ENCODE assay signal across 13 cellular contexts in the genomic region with DNA sequence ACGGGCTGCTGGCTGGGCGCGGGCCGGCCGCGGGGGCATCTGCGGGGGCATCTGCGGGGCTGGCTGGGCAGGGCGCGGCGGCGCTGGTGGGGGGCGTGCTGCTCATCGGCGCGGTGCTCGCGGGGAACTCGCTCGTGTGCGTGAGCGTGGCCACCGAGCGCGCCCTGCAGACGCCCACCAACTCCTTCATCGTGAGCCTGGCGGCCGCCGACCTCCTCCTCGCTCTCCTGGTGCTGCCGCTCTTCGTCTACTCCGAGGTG. TPM values are rescaled to one million over a fixed set of nuclear protein-coding genes. Genes with fewer than 3 reads are reported as not detected.
DNase-seq lines count a peak whose midpoint lies in the region; ATAC-seq and TF ChIP-seq lines count a peak whose summit lies in the region.
"Had no signal": no experiment of that assay in that cellular context is flagged by ENCODE, and none has a peak within 500 bp of the region (broad histone marks: within the 10 kb centered on the region; RNA-seq: fewer than 3 reads in every experiment).

No MANE protein-coding gene starts in this region.

- H3K27me3 Mint-ChIP-seq in endodermal cell (ENCODE audit: insufficient read depth) (peaks cover 63% of the 10 kb centered on the region), neural progenitor cell (ENCODE audit: insufficient read depth, low read depth) (peaks cover 33% of the 10 kb centered on the region)

- peak overlapping the region; percentile 18 for H3K4me3 ChIP-seq in AG04449 (ENCODE audit: low read depth, low read length)
- peak overlapping the region; percentile 60 for H3K4me3 ChIP-seq in HUES48 (ENCODE audit: low read depth, low read length)
- H3K4me3 ChIP-seq in endodermal cell (ENCODE audit: low read length) = peak overlapping the region; percentile 60
- H3K4me3 ChIP-seq in neural progenitor cell = peak overlapping the region; percentile 68

- H3K9ac ChIP-seq in HUES48 (ENCODE audit: low read depth, low read length) (no peak overlapping the region; the same call in 1 of the 2 replicates), endodermal cell (ENCODE audit: extremely low read depth, low read length, poor library complexity, severe bottlenecking) (no peak overlapping the region), neural progenitor cell (no peak overlapping the region)

- H3K27ac ChIP-seq in HUES48 (ENCODE audit: low read depth, low read length) = no peak overlapping the region
- no peak overlapping the region for H3K27ac ChIP-seq in endodermal cell (ENCODE audit: low read depth, low read length)
- no peak overlapping the region for H3K27ac ChIP-seq in neural progenitor cell
- H3K27ac ChIP-seq: epithelial cell of prostate, neutrophil had no signal

- peaks cover 56% of the 10 kb centered on the region for H3F3A ChIP-seq in neural progenitor cell (ENCODE audit: low read depth)

- no peaks in the 10 kb centered on the region for H3K9me3 Mint-ChIP-seq in endodermal cell
- H3K9me3 Mint-ChIP-seq in neural progenitor cell = no peaks in the 10 kb centered on the region

- peaks cover 9% of the 10 kb centered on the region for H3K4me1 Mint-ChIP-seq in endodermal cell
- H3K4me1 Mint-ChIP-seq in neural progenitor cell = peaks cover 31% of the 10 kb centered on the region

- H3K4me1 ChIP-seq in HUES48 (ENCODE audit: control insufficient read depth, insufficient read depth, low read length) (peaks cover 22% of the 10 kb centered on the region), endodermal cell (ENCODE audit: control insufficient read depth, insufficient read depth, low read length) (peaks cover 3% of the 10 kb centered on the region), neural progenitor cell (peaks cover 32% of the 10 kb centered on the region)

- ATAC-seq in GM18909 (IDR thresholded peaks at IDR 0.05; ENCODE audit: poor library complexity, unreplicated experiment) (no peak), HG03439 (IDR thresholded peaks at IDR 0.05; ENCODE audit: unreplicated experiment) (no peak)

- peaks cover 62% of the 10 kb centered on the region for H3K27me3 ChIP-seq in HUES48 (ENCODE audit: control insufficient read depth, insufficient read depth, low read length)
- peaks cover 57% of the 10 kb centered on the region for H3K27me3 ChIP-seq in endodermal cell (ENCODE audit: control insufficient read depth, insufficient read depth, low read length, poor library complexity, severe bottlenecking)
- peaks cover 48% of the 10 kb centered on the region for H3K27me3 ChIP-seq in neural progenitor cell

- H3K4me3 Mint-ChIP-seq in endodermal cell = peak overlapping the region; percentile 54
- peak overlapping the region; percentile 86 for H3K4me3 Mint-ChIP-seq in neural progenitor cell

- H4K20me1 ChIP-seq in neural progenitor cell (ENCODE audit: low read depth) = peaks cover 48% of the 10 kb centered on the region

- no peak for DNase-seq in AG04449 (ENCODE audit: low read depth, low spot score)
- DNase-seq in endodermal cell = no peak
- DNase-seq in neural progenitor cell (ENCODE audit: low spot score) = no peak
- DNase-seq in EL = no peak
- DNase-seq in SW 1271 (lab: John Stamatoyannopoulos, UW) = no peak
- DNase-seq: activated CD4-positive, alpha-beta T cell treated with anti-CD3 and anti-CD28 coated beads for 1 hour; NCI-H526 had no signal

- H3K9me3 ChIP-seq in HUES48 (ENCODE audit: control insufficient read depth, insufficient read depth, low read length) (no peaks in the 10 kb centered on the region), endodermal cell (ENCODE audit: control insufficient read depth, low read length) (no peaks in the 10 kb centered on the region), neural progenitor cell (ENCODE audit: low read depth) (no peaks in the 10 kb centered on the region)
- H3K9me3 ChIP-seq: neutrophil had no signal

- no peak for TF ChIP-seq CTCF in AG04449 (IDR thresholded peaks at IDR 0.05; ENCODE audit: insufficient read depth, low read length, missing control alignments)
- no peak for TF ChIP-seq CTCF in endodermal cell (conservative IDR thresholded peaks at IDR 0.05)
- TF ChIP-seq CTCF in neural progenitor cell (IDR thresholded peaks at IDR 0.05) = no peak

- H3K4me2 ChIP-seq in neural progenitor cell = peak overlapping the region; percentile 95

- no peaks in the 10 kb centered on the region for H3K36me3 ChIP-seq in HUES48 (ENCODE audit: control insufficient read depth, insufficient read depth, low read length)
- H3K36me3 ChIP-seq in endodermal cell (ENCODE audit: control insufficient read depth, insufficient read depth, low read length) = no peaks in the 10 kb centered on the region
- no peaks in the 10 kb centered on the region for H3K36me3 ChIP-seq in neural progenitor cell

- WGBS in endodermal cell (ENCODE audit: insufficient coverage in 1 of 2, insufficient read length in 1 of 2), 2 experiments = 2 to 4% methylated on average over 9 to 34 of the region's 34 CpGs

- POLR2A ChIA-PET in AG04449 (lab: Yijun Ruan, JAX) = no interaction called here

- H2AFZ ChIP-seq in neural progenitor cell (replicated peaks) = no peak overlapping the region

- CTCF ChIA-PET in AG04449 (lab: Yijun Ruan, JAX) = no interaction called here

- H3K79me2 ChIP-seq in neural progenitor cell (ENCODE audit: low read depth) = no peaks in the 10 kb centered on the region

- H3K27ac Mint-ChIP-seq in endodermal cell = no peak overlapping the region
- H3K27ac Mint-ChIP-seq in neural progenitor cell = no peak overlapping the region

- H3K36me3 Mint-ChIP-seq in endodermal cell (ENCODE audit: low read depth) (peaks cover 10% of the 10 kb centered on the region), neural progenitor cell (peaks cover 6% of the 10 kb centered on the region)

RNA-seq across cellular contexts. Expression of gene DRD4, which starts 0.2 kb away (rescaled TPM):
- total RNA-seq in endodermal cell = 1 to 10 TPM; 1.8 to 2.7 TPM
- polyA plus RNA-seq in endodermal cell (2013, experiment 1 of 2) = 2.9 TPM
- 2.5 TPM for polyA plus RNA-seq in endodermal cell (2013, experiment 2 of 2)
- 0.97 and 6.6 TPM in 2 replicates for total RNA-seq in neural progenitor cell (ENCODE audit: low replicate concordance)
- total RNA-seq: temporal lobe had no signal

RNA-seq across cellular contexts. Expression of gene SCT, which starts 10.3 kb away (rescaled TPM):
- total RNA-seq in endodermal cell (1 to 10 TPM; 3.9 to 6.1 TPM), neural progenitor cell (ENCODE audit: low replicate concordance) (not detected in 2 replicates)
- polyA plus RNA-seq in endodermal cell (2013, experiment 1 of 2) = not detected
- polyA plus RNA-seq in endodermal cell (2013, experiment 2 of 2) = not detected
- total RNA-seq: temporal lobe had no signal

RNA-seq across cellular contexts. Expression of gene CDHR5, which starts 12.5 kb away (rescaled TPM):
- total RNA-seq in endodermal cell (under 1 TPM; 0.13 to 0.27 TPM), neural progenitor cell (ENCODE audit: low replicate concordance) (not detected in 2 replicates)
- polyA plus RNA-seq in endodermal cell (2013, experiment 1 of 2) = not detected
- polyA plus RNA-seq in endodermal cell (2013, experiment 2 of 2) = not detected
- total RNA-seq: temporal lobe had no signal

RNA-seq across cellular contexts. Expression of gene IRF7, which starts 21.5 kb away (rescaled TPM):
- total RNA-seq in endodermal cell (10 to 100 TPM in 1 of 2 donors, 1 to 10 TPM in 1; 9.3 to 16.8 TPM), neural progenitor cell (ENCODE audit: low replicate concordance) (4.3 and 18.4 TPM in 2 replicates)
- polyA plus RNA-seq in endodermal cell (2013, experiment 1 of 2) = 12.8 TPM
- 12.0 TPM for polyA plus RNA-seq in endodermal cell (2013, experiment 2 of 2)

RNA-seq across cellular contexts. Expression of gene DEAF1, which starts 57.8 kb away (rescaled TPM):
- total RNA-seq in endodermal cell (10 to 100 TPM; 44.1 to 51.9 TPM), neural progenitor cell (ENCODE audit: low replicate concordance) (38.4 and 66.4 TPM in 2 replicates)
- polyA plus RNA-seq in endodermal cell (2013, experiment 1 of 2) = 53.7 TPM
- polyA plus RNA-seq in endodermal cell (2013, experiment 2 of 2) = 48.4 TPM

Comparison
In these comparisons a context has a peak if more than half of its experiments do, and no peak if none do; other contexts are left out.
1. H3K4me3 ChIP-seq: peak in every context shown above with its lines; median percentile 68 in neural progenitor cell; 60 in HUES48; 60 in endodermal cell; 18 in AG04449.